Comparison of ENCODE assay signal across 8 cellular contexts in genomic region chr4:158850800-158851644, GRCh38.
DNase-seq lines count a peak whose midpoint lies in the region; ATAC-seq and TF ChIP-seq lines count a peak whose summit lies in the region.

No MANE protein-coding gene starts in this region.

- ATAC-seq in SK-N-SH treated with all-trans-retinoic acid at 6 μM for 48 hours: peak; percentile 38; the same call in 1 of the 3 replicates
- no peak for ATAC-seq in GM18520 (IDR thresholded peaks at IDR 0.05; ENCODE audit: unreplicated experiment)
- no peak for ATAC-seq in HG03175 (IDR thresholded peaks at IDR 0.05; ENCODE audit: unreplicated experiment)

- H3K4me3 ChIP-seq in H7 (ENCODE audit: insufficient read depth, low read depth, low read length) (no peak overlapping the region), foreskin fibroblast (ENCODE audit: low read depth in 1 of 2, low read length in 2 of 2) (no peak overlapping the region), smooth muscle cell (no peak overlapping the region)

- DNase-seq in CD1c-positive myeloid dendritic cell (ENCODE audit: extremely low spot score): peak; percentile 49
- peak; percentile 30 for DNase-seq in H7
- DNase-seq in foreskin fibroblast: peak; percentile 14 to 61
- no peak for DNase-seq in smooth muscle cell (lab: John Stamatoyannopoulos, UW; ENCODE audit: unreplicated experiment)
- no peak for DNase-seq in stimulated activated CD4-positive, alpha-beta T cell treated with anti-CD3 and anti-CD28 coated beads, Interleukin-2, amount 100 ng/mL, for 48 hours

- TF ChIP-seq CTCF in foreskin fibroblast (IDR thresholded peaks at IDR 0.05; ENCODE audit: low read depth, low read length) (peak; percentile 40), smooth muscle cell (IDR thresholded peaks at IDR 0.05; ENCODE audit: borderline replicate concordance, insufficient read depth, poor library complexity, severe bottlenecking) (peak; percentile 73)

- H3K79me2 ChIP-seq in smooth muscle cell (ENCODE audit: low read depth): no peaks in the 10 kb centered on the region

- H3K27ac ChIP-seq in smooth muscle cell (ENCODE audit: low read depth): no peak overlapping the region

- H3K9ac ChIP-seq in smooth muscle cell (ENCODE audit: low read depth): no peak overlapping the region

- 68% methylated on average over 7 of the region's 7 CpGs for WGBS in smooth muscle cell (ENCODE audit: low lambda C conversion rate)

- no peaks in the 10 kb centered on the region for H4K20me1 ChIP-seq in smooth muscle cell (ENCODE audit: low read depth)

- H3K36me3 ChIP-seq in H7 (replicated peaks; ENCODE audit: control insufficient read depth, insufficient read depth, low read length) (no peaks in the 10 kb centered on the region), smooth muscle cell (ENCODE audit: low read depth) (no peaks in the 10 kb centered on the region)

- no peaks in the 10 kb centered on the region for H3K4me1 ChIP-seq in smooth muscle cell (ENCODE audit: low read depth)

- no peak overlapping the region for H2AFZ ChIP-seq in smooth muscle cell (ENCODE audit: low read depth)

- no peaks in the 10 kb centered on the region for H3F3A ChIP-seq in smooth muscle cell (ENCODE audit: low read depth)

- H3K27me3 ChIP-seq in H7 (ENCODE audit: control insufficient read depth, insufficient read depth, low read length): no peaks in the 10 kb centered on the region
- H3K27me3 ChIP-seq in smooth muscle cell (ENCODE audit: low read depth): no peaks in the 10 kb centered on the region

- no peaks in the 10 kb centered on the region for H3K9me3 ChIP-seq in smooth muscle cell (replicated peaks; ENCODE audit: low read depth)

- H3K4me2 ChIP-seq in smooth muscle cell: no peak overlapping the region

TF ChIP-seq in SK-N-SH treated with all-trans-retinoic acid at 6 μM for 48 hours, 23 proteins besides CTCF, POLR2A, EP300 and RAD21:
- TF ChIP-seq TSHZ2 (CRISPR knock-in tag; IDR thresholded peaks at IDR 0.05) (no peak), TCF4 (CRISPR knock-in tag; IDR thresholded peaks at IDR 0.05; ENCODE audit: borderline replicate concordance) (no peak), ZNF565 (CRISPR knock-in tag; conservative IDR thresholded peaks at IDR 0.05; ENCODE audit: low read depth) (no peak), ZNF70 (CRISPR knock-in tag; IDR thresholded peaks at IDR 0.05) (no peak)

Comparison
In these comparisons a context has a peak if more than half of its experiments do, and no peak if none do; other contexts are left out.
1. DNase-seq: peak in CD1c-positive myeloid dendritic cell (single experiment), H7 (single experiment) and foreskin fibroblast (2 of 2); none in smooth muscle cell (single experiment) and stimulated activated CD4-positive, alpha-beta T cell treated with anti-CD3 and anti-CD28 coated beads, Interleukin-2, amount 100 ng/mL, for 48 hours (0 of 2).